In the genomic region with DNA sequence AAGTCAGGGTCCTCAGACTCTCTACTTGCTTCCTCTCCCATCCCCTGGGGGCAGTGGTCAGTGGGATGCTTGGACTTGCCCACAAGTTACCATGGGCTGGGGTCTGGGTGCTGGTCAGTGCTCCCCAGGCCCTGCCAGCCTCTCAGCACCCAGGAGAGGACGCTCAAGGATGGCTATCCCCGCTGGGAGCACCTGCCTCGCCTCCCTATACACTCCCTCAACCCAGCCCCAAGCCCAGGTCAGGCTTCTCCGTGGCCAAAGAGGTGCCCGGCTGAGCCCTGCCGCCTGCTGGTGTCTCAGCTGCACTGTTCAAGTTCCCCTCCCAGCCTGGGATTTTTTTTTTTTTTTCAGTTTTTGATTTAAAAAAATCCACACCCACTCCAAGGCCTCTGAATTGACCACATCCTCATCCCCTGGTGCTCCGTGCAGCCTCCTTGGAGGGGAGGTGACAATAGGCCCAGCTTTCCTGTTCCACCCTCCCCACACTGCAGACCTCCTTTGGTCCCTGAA, we compare ENCODE assay signal across 9 cellular contexts. TPM values are rescaled to one million over a fixed set of nuclear protein-coding genes. Genes with fewer than 3 reads are reported as not detected.
A peak's percentile ranks its signal among the peaks of the same experiment; 100 is the strongest.
DNase-seq lines count a peak whose midpoint lies in the region; FAIRE-seq and TF ChIP-seq lines count a peak whose summit lies in the region.
"Had no signal": no experiment of that assay in that cellular context is flagged by ENCODE, and none has a peak within 500 bp of the region (broad histone marks: within the 10 kb centered on the region; RNA-seq: fewer than 3 reads in every experiment).

No MANE protein-coding gene starts in this region.

- H3K4me1 ChIP-seq in H1 (replicated peaks in 1 of 4; ENCODE audit: control insufficient read depth in 3 of 4, insufficient read depth in 4 of 4, low read length in 3 of 4) = peaks cover 0 to 3% (median 1%) of the 10 kb centered on the region in 4 experiments; a peak in 3 of 7 replicates
- peaks cover 2% of the 10 kb centered on the region for H3K4me1 ChIP-seq in parathyroid adenoma

- no peak overlapping the region for H4K8ac ChIP-seq in H1 (ENCODE audit: extremely low read depth, insufficient read depth, low read length)

- no peaks in the 10 kb centered on the region for H3K79me1 ChIP-seq in H1 (ENCODE audit: low read depth, low read length)

- H3K27ac ChIP-seq in H1 (ENCODE audit: low read depth, low read length) (no peak overlapping the region), parathyroid adenoma (no peak overlapping the region)
- H3K27ac ChIP-seq: thoracic aorta had no signal

- H3K27me3 ChIP-seq in H1 (replicated peaks in 1 of 4; ENCODE audit: control insufficient read depth in 3 of 4, extremely low read depth in 1 of 4, insufficient read depth in 3 of 4, low read length in 3 of 4) = peaks cover 0 to 16% (median 8%) of the 10 kb centered on the region in 4 experiments; a peak in 5 of 7 replicates
- H3K27me3 ChIP-seq in parathyroid adenoma (ENCODE audit: control insufficient read depth, insufficient read depth, low read length) = no peaks in the 10 kb centered on the region

- peak overlapping the region; percentile 71; the same call in 1 of the 2 replicates for H2BK12ac ChIP-seq in H1 (ENCODE audit: low read depth, low read length)

- TF ChIP-seq POLR2A in H1 (IDR thresholded peaks at IDR 0.05; ENCODE audit: control extremely low read depth in 1 of 2, low read depth in 2 of 2, low read length in 2 of 2) = no peak

- intact Hi-C loops in posterior vena cava (cut with DNase I) = no loop called here

- H2BK15ac ChIP-seq in H1 (ENCODE audit: low read length) = peak overlapping the region; percentile 46; the same call in 1 of the 2 replicates

- no peak overlapping the region for H3K23ac ChIP-seq in H1 (ENCODE audit: insufficient read length)

- H2BK120ac ChIP-seq in H1 (replicated peaks; ENCODE audit: low read depth, low read length) = peak overlapping the region; percentile 78

- no peaks in the 10 kb centered on the region for H3K79me2 ChIP-seq in H1 (ENCODE audit: control insufficient read depth in 1 of 2, insufficient read depth in 2 of 2, low read length in 2 of 2)
- no peaks in the 10 kb centered on the region for H3K79me2 ChIP-seq in parathyroid adenoma

- no peak for FAIRE-seq in H1 (lab: Jason Lieb, UNC)

- H3K9ac ChIP-seq in H1 (replicated peaks in 1 of 4; ENCODE audit: extremely low read depth in 1 of 4, low read depth in 3 of 4, low read length in 3 of 4) = no peak overlapping the region
- no peak overlapping the region for H3K9ac ChIP-seq in parathyroid adenoma

- H3K56ac ChIP-seq in H1 (replicated peaks; ENCODE audit: insufficient read length, low read depth, low read length) = no peak overlapping the region

- 40% methylated on average over 5 of the region's 7 CpGs; no CpG with 5 or more reads in 1 of the 2 experiments for WGBS in H1 (ENCODE audit: extremely low coverage in 1 of 2, insufficient coverage in 1 of 2, insufficient read length in 1 of 2, insufficient replicate concordance in 2 of 2, low coverage in 1 of 2, low lambda C conversion rate in 2 of 2, missing lambda C conversion rate in 1 of 2), 2 experiments

- H3K4me3 ChIP-seq in GM12875 (ENCODE audit: low read depth, low read length) = no peak overlapping the region
- no peak overlapping the region for H3K4me3 ChIP-seq in H1 (ENCODE audit: extremely low read depth in 1 of 4, insufficient read depth in 2 of 4, low read depth in 3 of 4, low read length in 4 of 4)
- no peak overlapping the region for H3K4me3 ChIP-seq in parathyroid adenoma (ENCODE audit: low read depth, low read length)
- H3K4me3 ChIP-seq: thoracic aorta had no signal

- H2BK20ac ChIP-seq in H1 (ENCODE audit: low read length) = no peak overlapping the region

- no peak overlapping the region for H3K18ac ChIP-seq in H1 (ENCODE audit: extremely low read depth, low read length)

- TF ChIP-seq RAD21 in H1 (IDR thresholded peaks at IDR 0.05 in 1 of 2, conservative IDR thresholded peaks at IDR 0.05 in 1 of 2; ENCODE audit: low read depth in 2 of 2, low read length in 2 of 2) = peak; percentile 67 to 76

- no peaks in the 10 kb centered on the region for H4K20me1 ChIP-seq in H1 (replicated peaks in 1 of 2; ENCODE audit: control insufficient read depth in 1 of 2, insufficient read depth in 2 of 2, low read length in 2 of 2)

- TF ChIP-seq EP300 in H1 (IDR thresholded peaks at IDR 0.05; ENCODE audit: borderline replicate concordance in 1 of 2, low read depth in 2 of 2, low read length in 2 of 2) = no peak

- DNase-seq in AG08395 (ENCODE audit: low spot score) (peak; percentile 55), RPMI8226 (peak; percentile 73), H1 (ENCODE audit: low read depth in 1 of 2, low spot score in 2 of 2) (peak in 1 of 2 experiments; percentile 72), hypothalamus (lab: John Stamatoyannopoulos, UW) (no peak), posterior vena cava (ENCODE audit: low spot score) (no peak), T-helper 9 cell (no peak)

- no peak overlapping the region for H2BK5ac ChIP-seq in H1 (ENCODE audit: low read depth, low read length)

- H2AFZ ChIP-seq in H1 (ENCODE audit: low read length) (no peak overlapping the region), parathyroid adenoma (no peak overlapping the region)

- H4K91ac ChIP-seq in H1 (replicated peaks; ENCODE audit: insufficient read length, low read length) = no peak overlapping the region

- H3K14ac ChIP-seq in H1 (ENCODE audit: insufficient read length) = no peak overlapping the region

- H3K23me2 ChIP-seq in H1 (ENCODE audit: low read depth, low read length) = peaks cover 12% of the 10 kb centered on the region; the same call in 1 of the 2 replicates

- no peak overlapping the region for H3K4ac ChIP-seq in H1 (replicated peaks; ENCODE audit: insufficient read length, low read depth, low read length)

- TF ChIP-seq CTCF in GM12875 (IDR thresholded peaks at IDR 0.05; ENCODE audit: borderline replicate concordance, insufficient read depth, low read depth, low read length) (peak; percentile 86), H1 (IDR thresholded peaks at IDR 0.05; ENCODE audit: control extremely low read depth in 1 of 3, insufficient read depth in 1 of 3, low read depth in 1 of 3, low read length in 3 of 3) (peak; percentile 66 to 70 (median 67)), parathyroid adenoma (IDR thresholded peaks at IDR 0.05) (peak; percentile 36)

- H3K9me3 ChIP-seq in H1 (ENCODE audit: insufficient read depth in 2 of 2, low read depth in 1 of 2, low read length in 1 of 2) (no peaks in the 10 kb centered on the region), parathyroid adenoma (ENCODE audit: control insufficient read depth, low read length) (no peaks in the 10 kb centered on the region)
- H3K9me3 ChIP-seq: thoracic aorta had no signal

- POLR2A ChIA-PET in H1 (lab: Charles Lee; ENCODE audit: partially characterized antibody) = interaction anchor here (0.6 to 0.7 kb wide), 2 partner anchors 121 to 192 kb away, joined by 3 to 4 read pairs; no protein-coding TSS in a partner anchor

- no peak overlapping the region for H2AK5ac ChIP-seq in H1 (ENCODE audit: low read depth, low read length)

- CTCF ChIA-PET in H1 (lab: Charles Lee; ENCODE audit: partially characterized antibody) = interaction anchor here (0.5 to 2.2 kb wide), 19 partner anchors 9 to 356 kb away, joined by 3 to 11 read pairs (median 4); no protein-coding TSS in a partner anchor

- H3K36me3 ChIP-seq in H1 (ENCODE audit: control insufficient read depth in 2 of 4, insufficient read depth in 4 of 4, low read length in 3 of 4) (no peaks in the 10 kb centered on the region), parathyroid adenoma (ENCODE audit: control insufficient read depth, insufficient read depth, low read length) (no peaks in the 10 kb centered on the region)
- H3K36me3 ChIP-seq: thoracic aorta had no signal

- no peak overlapping the region for H3K4me2 ChIP-seq in H1 (ENCODE audit: insufficient read depth in 1 of 2, low read depth in 2 of 2, low read length in 2 of 2)
- H3K4me2 ChIP-seq in parathyroid adenoma (ENCODE audit: low read length) = no peak overlapping the region

- no peak overlapping the region for H4K5ac ChIP-seq in H1 (ENCODE audit: insufficient read length, low read depth, low read length)

TF ChIP-seq in H1, 55 proteins besides CTCF, POLR2A, EP300 and RAD21:
- TF ChIP-seq GTF2F1 (IDR thresholded peaks at IDR 0.05; ENCODE audit: borderline replicate concordance, low read depth, low read length) = no peak

RNA-seq across cellular contexts. Expression of a gene that starts 10.8 kb away (rescaled TPM):
- total RNA-seq in H1 (2021; fragmentation: NEBNext Ultra II Directional; extraction: Animal tissue kit (Norgen Biotek cat#: 25700)) = not detected in 2 replicates
- polyA plus RNA-seq in H1 (2011; rRNA removed) = not detected in 2 replicates
- not detected for polyA plus RNA-seq in H1 (2011; cell fraction: cytosol; rRNA removed)
- polyA plus RNA-seq in H1 (2011; cell fraction: nucleus; rRNA removed) = not detected
- not detected in 4 replicates for polyA plus RNA-seq in H1 (2012, experiment 1 of 2)
- not detected for polyA plus RNA-seq in H1 (2012, experiment 2 of 2)
- not detected for polyA plus RNA-seq in H1 (2013, experiment 1 of 2)
- not detected for polyA plus RNA-seq in H1 (2013, experiment 2 of 2)
- polyA minus RNA-seq in H1 (2011; rRNA and poly(A)+ RNA removed) = not detected in 2 replicates
- polyA minus RNA-seq in H1 (2011; cell fraction: cytosol; rRNA and poly(A)+ RNA removed) = not detected
- not detected for polyA minus RNA-seq in H1 (2011; cell fraction: nucleus; rRNA and poly(A)+ RNA removed)
- 1 to 10 TPM; 1.2 to 4.6 TPM for total RNA-seq in posterior vena cava

Comparison
In these comparisons a context has a peak if more than half of its experiments do, and no peak if none do; other contexts are left out.
1. DNase-seq: peak in AG08395 (single experiment) and RPMI8226 (single experiment); none in hypothalamus (0 of 51), posterior vena cava (single experiment) and T-helper 9 cell (single experiment).
2. CTCF ChIP-seq: peak in every context shown above with its lines; median percentile 86 in GM12875; 67 in H1; 36 in parathyroid adenoma.